ENCODE assay signal across 1 cellular context in genomic region chr6:167122041-167122826, GRCh38.
TF ChIP-seq lines count a peak whose summit lies in the region.

No MANE protein-coding gene starts in this region.

TF ChIP-seq in GM12878, 131 proteins besides CTCF, POLR2A, EP300 and RAD21:
- peak; percentile 81 for TF ChIP-seq ZNF217 (IDR thresholded peaks at IDR 0.05)
- peak; percentile 24; the same call in 1 of the 2 replicates for TF ChIP-seq RELB (IDR thresholded peaks at IDR 0.05; ENCODE audit: low read depth)
- TF ChIP-seq PRDM15 (CRISPR knock-in tag; IDR thresholded peaks at IDR 0.05), result no peak
- no peak for TF ChIP-seq ZNF274 (IDR thresholded peaks at IDR 0.05; ENCODE audit: insufficient read depth, insufficient read length)
- TF ChIP-seq HDGF (IDR thresholded peaks at IDR 0.05), result no peak
- TF ChIP-seq, protein P1, sequence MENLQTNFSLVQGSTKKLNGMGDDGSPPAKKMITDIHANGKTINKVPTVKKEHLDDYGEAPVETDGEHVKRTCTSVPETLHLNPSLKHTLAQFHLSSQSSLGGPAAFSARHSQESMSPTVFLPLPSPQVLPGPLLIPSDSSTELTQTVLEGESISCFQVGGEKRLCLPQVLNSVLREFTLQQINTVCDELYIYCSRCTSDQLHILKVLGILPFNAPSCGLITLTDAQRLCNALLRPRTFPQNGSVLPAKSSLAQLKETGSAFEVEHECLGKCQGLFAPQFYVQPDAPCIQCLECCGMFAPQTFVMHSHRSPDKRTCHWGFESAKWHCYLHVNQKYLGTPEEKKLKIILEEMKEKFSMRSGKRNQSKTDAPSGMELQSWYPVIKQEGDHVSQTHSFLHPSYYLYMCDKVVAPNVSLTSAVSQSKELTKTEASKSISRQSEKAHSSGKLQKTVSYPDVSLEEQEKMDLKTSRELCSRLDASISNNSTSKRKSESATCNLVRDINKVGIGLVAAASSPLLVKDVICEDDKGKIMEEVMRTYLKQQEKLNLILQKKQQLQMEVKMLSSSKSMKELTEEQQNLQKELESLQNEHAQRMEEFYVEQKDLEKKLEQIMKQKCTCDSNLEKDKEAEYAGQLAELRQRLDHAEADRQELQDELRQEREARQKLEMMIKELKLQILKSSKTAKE (IDR thresholded peaks at IDR 0.05; ENCODE audit: low read depth, poor library complexity, severe bottlenecking), result peak; percentile 20
- TF ChIP-seq YY1 (IDR thresholded peaks at IDR 0.05; ENCODE audit: low read depth, low read length), result no peak
- TF ChIP-seq, protein P2, sequence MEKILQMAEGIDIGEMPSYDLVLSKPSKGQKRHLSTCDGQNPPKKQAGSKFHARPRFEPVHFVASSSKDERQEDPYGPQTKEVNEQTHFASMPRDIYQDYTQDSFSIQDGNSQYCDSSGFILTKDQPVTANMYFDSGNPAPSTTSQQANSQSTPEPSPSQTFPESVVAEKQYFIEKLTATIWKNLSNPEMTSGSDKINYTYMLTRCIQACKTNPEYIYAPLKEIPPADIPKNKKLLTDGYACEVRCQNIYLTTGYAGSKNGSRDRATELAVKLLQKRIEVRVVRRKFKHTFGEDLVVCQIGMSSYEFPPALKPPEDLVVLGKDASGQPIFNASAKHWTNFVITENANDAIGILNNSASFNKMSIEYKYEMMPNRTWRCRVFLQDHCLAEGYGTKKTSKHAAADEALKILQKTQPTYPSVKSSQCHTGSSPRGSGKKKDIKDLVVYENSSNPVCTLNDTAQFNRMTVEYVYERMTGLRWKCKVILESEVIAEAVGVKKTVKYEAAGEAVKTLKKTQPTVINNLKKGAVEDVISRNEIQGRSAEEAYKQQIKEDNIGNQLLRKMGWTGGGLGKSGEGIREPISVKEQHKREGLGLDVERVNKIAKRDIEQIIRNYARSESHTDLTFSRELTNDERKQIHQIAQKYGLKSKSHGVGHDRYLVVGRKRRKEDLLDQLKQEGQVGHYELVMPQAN (conservative IDR thresholded peaks at IDR 0.05), result 0 out of 2 replicates have a peak, but pooled peaks have one; percentile 25
- no peak for TF ChIP-seq E2F8 (IDR thresholded peaks at IDR 0.05; ENCODE audit: low read depth, partially characterized antibody)
- TF ChIP-seq YBX1 (IDR thresholded peaks at IDR 0.05), result no peak
- TF ChIP-seq, protein P3, sequence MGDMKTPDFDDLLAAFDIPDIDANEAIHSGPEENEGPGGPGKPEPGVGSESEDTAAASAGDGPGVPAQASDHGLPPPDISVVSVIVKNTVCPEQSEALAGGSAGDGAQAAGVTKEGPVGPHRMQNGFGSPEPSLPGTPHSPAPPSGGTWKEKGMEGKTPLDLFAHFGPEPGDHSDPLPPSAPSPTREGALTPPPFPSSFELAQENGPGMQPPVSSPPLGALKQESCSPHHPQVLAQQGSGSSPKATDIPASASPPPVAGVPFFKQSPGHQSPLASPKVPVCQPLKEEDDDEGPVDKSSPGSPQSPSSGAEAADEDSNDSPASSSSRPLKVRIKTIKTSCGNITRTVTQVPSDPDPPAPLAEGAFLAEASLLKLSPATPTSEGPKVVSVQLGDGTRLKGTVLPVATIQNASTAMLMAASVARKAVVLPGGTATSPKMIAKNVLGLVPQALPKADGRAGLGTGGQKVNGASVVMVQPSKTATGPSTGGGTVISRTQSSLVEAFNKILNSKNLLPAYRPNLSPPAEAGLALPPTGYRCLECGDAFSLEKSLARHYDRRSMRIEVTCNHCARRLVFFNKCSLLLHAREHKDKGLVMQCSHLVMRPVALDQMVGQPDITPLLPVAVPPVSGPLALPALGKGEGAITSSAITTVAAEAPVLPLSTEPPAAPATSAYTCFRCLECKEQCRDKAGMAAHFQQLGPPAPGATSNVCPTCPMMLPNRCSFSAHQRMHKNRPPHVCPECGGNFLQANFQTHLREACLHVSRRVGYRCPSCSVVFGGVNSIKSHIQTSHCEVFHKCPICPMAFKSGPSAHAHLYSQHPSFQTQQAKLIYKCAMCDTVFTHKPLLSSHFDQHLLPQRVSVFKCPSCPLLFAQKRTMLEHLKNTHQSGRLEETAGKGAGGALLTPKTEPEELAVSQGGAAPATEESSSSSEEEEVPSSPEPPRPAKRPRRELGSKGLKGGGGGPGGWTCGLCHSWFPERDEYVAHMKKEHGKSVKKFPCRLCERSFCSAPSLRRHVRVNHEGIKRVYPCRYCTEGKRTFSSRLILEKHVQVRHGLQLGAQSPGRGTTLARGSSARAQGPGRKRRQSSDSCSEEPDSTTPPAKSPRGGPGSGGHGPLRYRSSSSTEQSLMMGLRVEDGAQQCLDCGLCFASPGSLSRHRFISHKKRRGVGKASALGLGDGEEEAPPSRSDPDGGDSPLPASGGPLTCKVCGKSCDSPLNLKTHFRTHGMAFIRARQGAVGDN (IDR thresholded peaks at IDR 0.05), result peak; percentile 56; the same call in 1 of the 2 replicates
- no peak for TF ChIP-seq CREB1 (IDR thresholded peaks at IDR 0.05; ENCODE audit: low read depth)
- TF ChIP-seq PAX5 (IDR thresholded peaks at IDR 0.05; ENCODE audit: borderline replicate concordance, low read depth, low read length), result peak; percentile 46; the same call in 1 of the 2 replicates
- TF ChIP-seq RBBP5 (conservative IDR thresholded peaks at IDR 0.05), result no peak
- no peak; the same call in none of the 2 replicates for TF ChIP-seq RUNX3 (IDR thresholded peaks at IDR 0.05; ENCODE audit: low read length)
- TF ChIP-seq NFIC (IDR thresholded peaks at IDR 0.05; ENCODE audit: low read depth, low read length), result no peak
- TF ChIP-seq NR2F1 (conservative IDR thresholded peaks at IDR 0.05), result peak; percentile 68; the same call in 1 of the 2 replicates
- no peak for TF ChIP-seq FOS (IDR thresholded peaks at IDR 0.05; ENCODE audit: borderline replicate concordance, extremely low read depth, insufficient read length)
- peak; percentile 16 for TF ChIP-seq IKZF1 (conservative IDR thresholded peaks at IDR 0.05)
- TF ChIP-seq SREBF1 (IDR thresholded peaks at IDR 0.05; ENCODE audit: low read length), result no peak
- peak; percentile 51 for TF ChIP-seq MAX (IDR thresholded peaks at IDR 0.05; ENCODE audit: low read depth, low read length)
- no peak for TF ChIP-seq PAX8 (IDR thresholded peaks at IDR 0.05)
- no peak for TF ChIP-seq RFX5 (IDR thresholded peaks at IDR 0.05; ENCODE audit: low read depth, low read length)
- TF ChIP-seq MTA2 (IDR thresholded peaks at IDR 0.05; ENCODE audit: low read depth), result no peak
- TF ChIP-seq IKZF2 (IDR thresholded peaks at IDR 0.05), result no peak; a peak in 1 of 4 replicates
- TF ChIP-seq TBL1XR1 (IDR thresholded peaks at IDR 0.05; ENCODE audit: low read depth, low read length), result no peak
- no peak for TF ChIP-seq SRF (IDR thresholded peaks at IDR 0.05; ENCODE audit: low read depth in 2 of 2, low read length in 2 of 2)
- TF ChIP-seq TCF3 (IDR thresholded peaks at IDR 0.05; ENCODE audit: borderline replicate concordance, insufficient read depth, low read depth, low read length), result no peak
